Comparison of ENCODE assay signal across 8 cellular contexts in the genomic region with DNA sequence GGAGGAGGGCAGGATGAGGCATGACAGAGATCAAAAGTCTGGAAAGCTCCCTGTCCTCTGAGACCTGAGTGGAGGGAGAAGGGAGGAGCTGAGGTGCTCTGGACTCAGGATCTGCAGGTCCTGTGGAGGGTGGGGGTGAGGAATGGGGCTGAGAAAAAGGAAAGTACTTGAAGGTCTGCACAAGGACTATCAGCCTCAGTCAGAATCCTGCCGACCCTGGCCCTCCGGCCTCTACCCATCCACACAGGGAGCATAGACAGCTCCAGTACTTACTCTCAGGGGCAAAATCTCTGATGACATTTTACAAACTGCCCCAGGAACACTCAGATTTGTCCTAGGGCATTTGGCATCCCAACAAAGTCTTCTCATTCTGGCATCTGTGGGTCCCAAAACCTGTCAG. TPM values are rescaled to one million over a fixed set of nuclear protein-coding genes. Genes with fewer than 3 reads are reported as not detected.
"Had no signal": no experiment of that assay in that cellular context is flagged by ENCODE, and none has a peak within 500 bp of the region (broad histone marks: within the 10 kb centered on the region; RNA-seq: fewer than 3 reads in every experiment).

No MANE protein-coding gene starts in this region.

- H3K27ac ChIP-seq: HL-60 had no signal

- H3K4me1 Mint-ChIP-seq: IgD-negative memory B cell had no signal

- H3K27ac Mint-ChIP-seq: GM23338, H9, IgD-negative memory B cell had no signal

- DNase-seq: H9, HCEC 1CT had no signal

- ATAC-seq: GM23338, HepG2 had no signal

- H3K36me3 Mint-ChIP-seq: IgD-negative memory B cell had no signal

- H3K4me3 Mint-ChIP-seq: GM23338, H9, IgD-negative memory B cell had no signal

- H3K9me3 Mint-ChIP-seq: GM23338, IgD-negative memory B cell had no signal

- H3K27me3 Mint-ChIP-seq: IgD-negative memory B cell had no signal

- H3K4me3 ChIP-seq: GM23338 had no signal

RNA-seq across cellular contexts. Expression of gene ITIH6, which starts 1.0 kb away (rescaled TPM):
- total RNA-seq: GM23338, H1, H9, HepG2, HT1080 had no signal
- polyA plus RNA-seq: GM23338, HepG2, IgD-negative memory B cell had no signal
